19 cellular contexts compared by ENCODE assay signal in genomic region chr6:57193177-57193576, GRCh38. TPM values are rescaled to one million over a fixed set of nuclear protein-coding genes. Genes with fewer than 3 reads are reported as not detected.
DNase-seq lines count a peak whose midpoint lies in the region; ATAC-seq and TF ChIP-seq lines count a peak whose summit lies in the region.
"Had no signal": no experiment of that assay in that cellular context is flagged by ENCODE, and none has a peak within 500 bp of the region (broad histone marks: within the 10 kb centered on the region; RNA-seq: fewer than 3 reads in every experiment).

No MANE protein-coding gene starts in this region.

- peaks cover 10% of the 10 kb centered on the region; the same call in 1 of the 2 replicates for H4K20me1 ChIP-seq in IMR-90 (ENCODE audit: insufficient read depth, low read length)

- peaks cover 19% of the 10 kb centered on the region for H3K36me3 ChIP-seq in IMR-90 (ENCODE audit: control insufficient read depth, insufficient read depth, low read length)
- peaks cover 0 to 20% of the 10 kb centered on the region in 2 donors for H3K36me3 ChIP-seq in gastroesophageal sphincter
- no peaks in the 10 kb centered on the region for H3K36me3 ChIP-seq in right lobe of liver
- H3K36me3 ChIP-seq in BE2C, result peaks cover 29% of the 10 kb centered on the region

- TF ChIP-seq CTCF in IMR-90 (conservative IDR thresholded peaks at IDR 0.05; ENCODE audit: low read depth, low read length) (no peak), cardiac fibroblast (IDR thresholded peaks at IDR 0.05; ENCODE audit: low read depth, low read length) (no peak), gastroesophageal sphincter (IDR thresholded peaks at IDR 0.05) (no peak), glutamatergic neuron (IDR thresholded peaks at IDR 0.05; ENCODE audit: partially characterized antibody, unreplicated experiment) (no peak), right lobe of liver (IDR thresholded peaks at IDR 0.05) (no peak), BE2C (IDR thresholded peaks at IDR 0.05; ENCODE audit: low read depth, low read length) (no peak)

- H3K9me1 ChIP-seq in IMR-90 (ENCODE audit: insufficient read depth, low read length), result no peaks in the 10 kb centered on the region

- H3K4me1 ChIP-seq in IMR-90 (ENCODE audit: control insufficient read depth, insufficient read depth, low read length) (peaks cover 2% of the 10 kb centered on the region; the same call in 1 of the 2 replicates), gastroesophageal sphincter (peaks cover 0 to 14% (median 0%) of the 10 kb centered on the region in 3 donors), right lobe of liver (peaks cover 0 to 2% (median 0%) of the 10 kb centered on the region in 4 donors), BE2C (no peaks in the 10 kb centered on the region)
- H3K4me1 ChIP-seq: body of pancreas had no signal

- peaks cover 18 to 43% of the 10 kb centered on the region in 2 experiments for H3K79me1 ChIP-seq in IMR-90 (ENCODE audit: low read depth in 1 of 2, low read length in 2 of 2)

- no peak for TF ChIP-seq POLR2A in IMR-90 (IDR thresholded peaks at IDR 0.05; ENCODE audit: low read depth, low read length)
- TF ChIP-seq POLR2A in gastroesophageal sphincter (IDR thresholded peaks at IDR 0.05), result no peak
- TF ChIP-seq POLR2A in right lobe of liver (IDR thresholded peaks at IDR 0.05), result no peak

- H3K9ac ChIP-seq in IMR-90 (ENCODE audit: low read depth, low read length), result no peak overlapping the region; the same call in 1 of the 2 replicates

- POLR2A ChIA-PET in IMR-90 (lab: Charles Lee; ENCODE audit: unreplicated experiment), result no interaction called here

- dilution Hi-C loops in IMR-90 (cut with HindIII; ENCODE audit: low sequenced_read_pairs, unreplicated experiment), result no loop called here

- H2BK15ac ChIP-seq in IMR-90 (ENCODE audit: low read depth, low read length), result no peak overlapping the region

- no peak overlapping the region for H2AK5ac ChIP-seq in IMR-90 (ENCODE audit: low read depth, low read length)

- H3K9me3 ChIP-seq in IMR-90 (ENCODE audit: control insufficient read depth, insufficient read depth, low read length) (no peaks in the 10 kb centered on the region), gastroesophageal sphincter (no peaks in the 10 kb centered on the region), right lobe of liver (no peaks in the 10 kb centered on the region), BE2C (no peaks in the 10 kb centered on the region)
- H3K9me3 ChIP-seq: body of pancreas had no signal

- H3K4me3 ChIP-seq in IMR-90 (ENCODE audit: insufficient read depth, low read depth, low read length) (no peak overlapping the region), cardiac fibroblast (replicated peaks in 1 of 2; ENCODE audit: low read depth in 2 of 2, low read length in 2 of 2) (no peak overlapping the region), gastroesophageal sphincter (no peak overlapping the region), right lobe of liver (no peak overlapping the region), BE2C (ENCODE audit: low read depth, low read length) (no peak overlapping the region)
- H3K4me3 ChIP-seq: body of pancreas had no signal

- CTCF ChIA-PET in IMR-90 (lab: Yijun Ruan, JAX), result no interaction called here

- H2BK20ac ChIP-seq in IMR-90 (ENCODE audit: low read depth, low read length), result no peak overlapping the region

- H3K27ac ChIP-seq in IMR-90 (ENCODE audit: insufficient read depth, low read length) (peak overlapping the region; percentile 26; the same call in 1 of the 2 replicates), gastroesophageal sphincter (peak overlapping the region in 3 of 4 donors; percentile 39 to 47 (median 40)), right lobe of liver (no peak overlapping the region)
- H3K27ac ChIP-seq: body of pancreas had no signal

- no peaks in the 10 kb centered on the region for H3K4me1 Mint-ChIP-seq in stimulated activated effector memory CD8-positive, alpha-beta T cell treated with anti-CD3 and anti-CD28 coated beads, Interleukin-12 subunit alpha, Interleukin-12 subunit beta, amount 100 ng/mL, for 72 hours
- H3K4me1 Mint-ChIP-seq in glutamatergic neuron (ENCODE audit: low read depth, unreplicated experiment), result no peaks in the 10 kb centered on the region
- H3K4me1 Mint-ChIP-seq: natural killer cell had no signal

- no peak for TF ChIP-seq EP300 in gastroesophageal sphincter (IDR thresholded peaks at IDR 0.05)

- H4K5ac ChIP-seq in IMR-90 (ENCODE audit: low read depth, low read length), result no peak overlapping the region

- intact Hi-C loops in IMR-90 (cut with micrococcal nuclease) (no loop called here), right lobe of liver (cut with DNase I) (no loop called here)

- no peaks in the 10 kb centered on the region for H3K27me3 Mint-ChIP-seq in glutamatergic neuron (ENCODE audit: unreplicated experiment)
- H3K27me3 Mint-ChIP-seq: activated CD4-positive, alpha-beta memory T cell treated with anti-CD3 and anti-CD28 coated beads for 36 hours; CD4-positive, alpha-beta T cell had no signal

- no peak overlapping the region for H3K4me3 Mint-ChIP-seq in stimulated activated effector memory CD8-positive, alpha-beta T cell treated with anti-CD3 and anti-CD28 coated beads, Interleukin-12 subunit alpha, Interleukin-12 subunit beta, amount 100 ng/mL, for 72 hours
- no peak overlapping the region for H3K4me3 Mint-ChIP-seq in glutamatergic neuron (ENCODE audit: unreplicated experiment)
- H3K4me3 Mint-ChIP-seq: activated CD4-positive, alpha-beta memory T cell treated with anti-CD3 and anti-CD28 coated beads for 36 hours; CD4-positive, alpha-beta T cell; natural killer cell had no signal

- peak overlapping the region; percentile 35 for H2BK5ac ChIP-seq in IMR-90 (ENCODE audit: low read depth, low read length, poor library complexity, severe bottlenecking)

- no peak for TF ChIP-seq RAD21 in IMR-90 (IDR thresholded peaks at IDR 0.05; ENCODE audit: low read length)

- peaks cover 14% of the 10 kb centered on the region for H3K36me3 Mint-ChIP-seq in stimulated activated effector memory CD8-positive, alpha-beta T cell treated with anti-CD3 and anti-CD28 coated beads, Interleukin-12 subunit alpha, Interleukin-12 subunit beta, amount 100 ng/mL, for 72 hours
- no peaks in the 10 kb centered on the region for H3K36me3 Mint-ChIP-seq in glutamatergic neuron (ENCODE audit: unreplicated experiment)
- H3K36me3 Mint-ChIP-seq: natural killer cell had no signal

- ATAC-seq in IMR-90 (ENCODE audit: low read depth) (no peak), gastroesophageal sphincter (no peak), right lobe of liver (no peak)
- ATAC-seq in stimulated activated effector memory CD8-positive, alpha-beta T cell treated with anti-CD3 and anti-CD28 coated beads, Interleukin-12 subunit alpha, Interleukin-12 subunit beta, amount 100 ng/mL, for 72 hours, result no peak
- ATAC-seq: activated CD4-positive, CD25-positive, alpha-beta regulatory T cell treated with anti-CD3 and anti-CD28 coated beads, Interleukin-2, amount 50 U/mL, for 24 hours; body of pancreas; left colon; natural killer cell; stimulated activated naive CD8-positive, alpha-beta T cell treated with anti-CD3 and anti-CD28 coated beads, Interleukin-15, Interleukin-2, amounts not matched to agents 100 U/mL and 50 U/mL, for 24 hours had no signal

- BruUV-seq in IMR-90 (replicated peaks; lab: Mats Ljungman, UMichigan), result no TSS peak

- H4K91ac ChIP-seq in IMR-90 (ENCODE audit: insufficient read depth, low read depth, low read length), result no peak overlapping the region

- H3K14ac ChIP-seq in IMR-90 (replicated peaks; ENCODE audit: low read depth, low read length), result no peak overlapping the region

- DNase-seq in IMR-90, result peak; percentile 31
- DNase-seq in cardiac fibroblast (ENCODE audit: low read depth in 2 of 2), result peak; percentile 28 to 50
- no peak for DNase-seq in stimulated activated effector memory CD8-positive, alpha-beta T cell treated with anti-CD3 and anti-CD28 coated beads, Interleukin-12 subunit alpha, Interleukin-12 subunit beta, amount 100 ng/mL, for 72 hours (ENCODE audit: low spot score in 2 of 2)
- DNase-seq in glutamatergic neuron, result no peak
- DNase-seq in right lobe of liver, result no peak
- DNase-seq in BE2C, result no peak
- DNase-seq: activated CD4-positive, alpha-beta memory T cell treated with anti-CD3 and anti-CD28 coated beads for 36 hours; body of pancreas; CD4-positive, alpha-beta T cell; effector CD8-positive, alpha-beta T cell; erythroblast; left colon; natural killer cell; NCI-H1417 treated with DMSO at 0.1 percent for 48 hours; SHP77; stimulated activated CD4-positive, alpha-beta T cell treated with anti-CD3 and anti-CD28 coated beads, Interleukin-4, amount 100 ng/mL, for 4 hours; stimulated activated naive CD8-positive, alpha-beta T cell treated with anti-CD3 and anti-CD28 coated beads, Interleukin-15, Interleukin-2, amounts not matched to agents 100 U/mL and 50 U/mL, for 24 hours had no signal

- in situ Hi-C loops in IMR-90 (cut with MboI; ENCODE audit: low sequenced_read_pairs), result no loop called here

- H3K18ac ChIP-seq in IMR-90 (ENCODE audit: low read depth, low read length), result no peak overlapping the region

- no peak overlapping the region for H3K23ac ChIP-seq in IMR-90 (ENCODE audit: low read depth, low read length)

- no peaks in the 10 kb centered on the region for H3K9me3 Mint-ChIP-seq in stimulated activated effector memory CD8-positive, alpha-beta T cell treated with anti-CD3 and anti-CD28 coated beads, Interleukin-12 subunit alpha, Interleukin-12 subunit beta, amount 100 ng/mL, for 72 hours
- no peaks in the 10 kb centered on the region for H3K9me3 Mint-ChIP-seq in glutamatergic neuron (ENCODE audit: unreplicated experiment)
- H3K9me3 Mint-ChIP-seq: activated CD4-positive, alpha-beta memory T cell treated with anti-CD3 and anti-CD28 coated beads for 36 hours; CD4-positive, alpha-beta T cell; natural killer cell had no signal

- no peak overlapping the region for H2AFZ ChIP-seq in IMR-90 (replicated peaks; ENCODE audit: low read length, poor library complexity)

- no peak overlapping the region for H3K4me2 ChIP-seq in IMR-90 (ENCODE audit: low read depth, low read length)

- no peak overlapping the region for H2AK9ac ChIP-seq in IMR-90 (replicated peaks; ENCODE audit: low read depth, low read length, poor library complexity)

- H3K4ac ChIP-seq in IMR-90 (ENCODE audit: low read depth, low read length), result no peak overlapping the region

- no peak overlapping the region for H4K8ac ChIP-seq in IMR-90 (ENCODE audit: low read depth in 2 of 2, low read length in 2 of 2)

- H3K27me3 ChIP-seq in IMR-90 (ENCODE audit: control insufficient read depth, insufficient read depth, low read length) (no peaks in the 10 kb centered on the region), gastroesophageal sphincter (no peaks in the 10 kb centered on the region), right lobe of liver (no peaks in the 10 kb centered on the region), BE2C (no peaks in the 10 kb centered on the region)
- H3K27me3 ChIP-seq: body of pancreas had no signal

- no peak overlapping the region for H2BK120ac ChIP-seq in IMR-90 (ENCODE audit: low read depth, low read length)

- peak overlapping the region; percentile 23 for H3K27ac Mint-ChIP-seq in stimulated activated effector memory CD8-positive, alpha-beta T cell treated with anti-CD3 and anti-CD28 coated beads, Interleukin-12 subunit alpha, Interleukin-12 subunit beta, amount 100 ng/mL, for 72 hours
- no peak overlapping the region for H3K27ac Mint-ChIP-seq in glutamatergic neuron (ENCODE audit: unreplicated experiment)
- H3K27ac Mint-ChIP-seq: activated CD4-positive, alpha-beta memory T cell treated with anti-CD3 and anti-CD28 coated beads for 36 hours; CD4-positive, alpha-beta T cell; natural killer cell had no signal

- no peak overlapping the region; the same call in 1 of the 2 replicates for H3K56ac ChIP-seq in IMR-90 (ENCODE audit: extremely low read depth, insufficient read depth, low read length)

RNA-seq across cellular contexts. Expression of gene BAG2, which starts 21.1 kb away (rescaled TPM):
- total RNA-seq in IMR-90 (2012; rRNA removed), result 10.0 and 19.2 TPM in 2 replicates
- 6.7 and 8.1 TPM in 2 replicates for polyA plus RNA-seq in IMR-90 (2012; rRNA removed)
- 2.7 and 3.0 TPM in 2 replicates for polyA plus RNA-seq in IMR-90 (2012; cell fraction: cytosol; rRNA removed)
- 1.2 and 4.9 TPM in 2 replicates for polyA plus RNA-seq in IMR-90 (2012; cell fraction: nucleus; rRNA removed; ENCODE audit: low replicate concordance)
- total RNA-seq in gastroesophageal sphincter, result 10 to 100 TPM; 40.8 to 50.6 (median 46.3) TPM
- total RNA-seq in glutamatergic neuron (ENCODE audit: unreplicated experiment), result 1.2 TPM
- 1 to 10 TPM; 2.8 to 6.2 (median 4.3) TPM for total RNA-seq in right lobe of liver
- 0.73 TPM for polyA plus RNA-seq in BE2C (2012; ENCODE audit: insufficient read depth, insufficient read length, low read depth)

RNA-seq across cellular contexts. Expression of gene RAB23, which starts 28.9 kb away (rescaled TPM):
- 13.3 and 28.9 TPM in 2 replicates for total RNA-seq in IMR-90 (2012; rRNA removed)
- polyA plus RNA-seq in IMR-90 (2012; rRNA removed), result 7.8 and 10.8 TPM in 2 replicates
- polyA plus RNA-seq in IMR-90 (2012; cell fraction: cytosol; rRNA removed), result 1.8 and 2.0 TPM in 2 replicates
- polyA plus RNA-seq in IMR-90 (2012; cell fraction: nucleus; rRNA removed; ENCODE audit: low replicate concordance), result 0.72 and 6.9 TPM in 2 replicates
- total RNA-seq in gastroesophageal sphincter, result 100 to 1,000 TPM in 1 of 4 donors, 10 to 100 TPM in 3; 45.5 to 107 (median 78.1) TPM
- 4.0 TPM for total RNA-seq in glutamatergic neuron (ENCODE audit: unreplicated experiment)
- 1 to 10 TPM; 2.0 to 3.1 (median 2.5) TPM for total RNA-seq in right lobe of liver
- polyA plus RNA-seq in BE2C (2012; ENCODE audit: insufficient read depth, insufficient read length, low read depth), result 2.5 TPM

Comparison
In these comparisons a context has a peak if more than half of its experiments do, and no peak if none do; other contexts are left out.
1. DNase-seq: peak in IMR-90 (single experiment) and cardiac fibroblast (2 of 2); none in stimulated activated effector memory CD8-positive, alpha-beta T cell treated with anti-CD3 and anti-CD28 coated beads, Interleukin-12 subunit alpha, Interleukin-12 subunit beta, amount 100 ng/mL, for 72 hours (0 of 2), glutamatergic neuron (single experiment), right lobe of liver (0 of 3) and BE2C (single experiment).
2. H3K27ac ChIP-seq: peak in IMR-90 (single experiment) and gastroesophageal sphincter (3 of 4); none in right lobe of liver (0 of 3).